12 cellular contexts compared by ENCODE assay signal in genomic region chr5:115351356-115352195, GRCh38. TPM values are rescaled to one million over a fixed set of nuclear protein-coding genes. Genes with fewer than 3 reads are reported as not detected.
DNase-seq lines count a peak whose midpoint lies in the region; ATAC-seq and TF ChIP-seq lines count a peak whose summit lies in the region.
"Had no signal": no experiment of that assay in that cellular context is flagged by ENCODE, and none has a peak within 500 bp of the region (broad histone marks: within the 10 kb centered on the region; RNA-seq: fewer than 3 reads in every experiment).

No MANE protein-coding gene starts in this region.

- H3K4me3 ChIP-seq in adipocyte (ENCODE audit: low read length) (no peak overlapping the region), foreskin fibroblast (ENCODE audit: low read depth in 1 of 2, low read length in 2 of 2) (no peak overlapping the region), H7 (ENCODE audit: insufficient read depth, low read depth, low read length) (no peak overlapping the region)

- no peak overlapping the region for H3K9ac ChIP-seq in adipocyte (ENCODE audit: low read length)

- H3K9me3 ChIP-seq in adipocyte (ENCODE audit: control insufficient read depth, low read length), result no peaks in the 10 kb centered on the region

- peak; percentile 43 for DNase-seq in AG20443 (ENCODE audit: low spot score)
- DNase-seq in HCEC 1CT, result peak; percentile 75
- peak; percentile 64 for DNase-seq in adipocyte (ENCODE audit: low read depth)
- DNase-seq in foreskin fibroblast, result peak; percentile 29 to 71
- no peak for DNase-seq in NCI-H1105 (lab: John Stamatoyannopoulos, UW)
- no peak for DNase-seq in H7
- DNase-seq: activated CD4-positive, alpha-beta T cell treated with anti-CD3 and anti-CD28 coated beads, Interleukin-2, amount 50 U/mL, for 4 hours; effector memory CD4-positive, alpha-beta T cell; T-cell had no signal

- H3K4me1 ChIP-seq in adipocyte (ENCODE audit: control insufficient read depth, insufficient read depth, low read length), result peaks cover 26% of the 10 kb centered on the region

- no peak for TF ChIP-seq CTCF in foreskin fibroblast (IDR thresholded peaks at IDR 0.05; ENCODE audit: low read depth, low read length)

- ATAC-seq in HG03378 (IDR thresholded peaks at IDR 0.05; ENCODE audit: unreplicated experiment) (no peak), GM19023 (IDR thresholded peaks at IDR 0.05; ENCODE audit: unreplicated experiment) (no peak)
- ATAC-seq: sciatic nerve, T-cell had no signal

- H3K27me3 ChIP-seq in adipocyte (replicated peaks; ENCODE audit: control insufficient read depth, insufficient read depth, low read length) (no peaks in the 10 kb centered on the region), H7 (ENCODE audit: control insufficient read depth, insufficient read depth, low read length) (no peaks in the 10 kb centered on the region)

- no peaks in the 10 kb centered on the region for H3K36me3 ChIP-seq in adipocyte (ENCODE audit: control insufficient read depth, insufficient read depth, low read length, severe bottlenecking)
- no peaks in the 10 kb centered on the region for H3K36me3 ChIP-seq in H7 (replicated peaks; ENCODE audit: control insufficient read depth, insufficient read depth, low read length)

RNA-seq across cellular contexts. Expression of gene CCDC112, which starts 55.1 kb away (rescaled TPM):
- total RNA-seq in H7 (2014; rRNA removed; shearing (Covaris generic)), result 5.1 and 11.8 TPM in 2 replicates

Comparison
In these comparisons a context has a peak if more than half of its experiments do, and no peak if none do; other contexts are left out.
1. DNase-seq: peak in AG20443 (single experiment), HCEC 1CT (single experiment), adipocyte (single experiment) and foreskin fibroblast (2 of 2); none in NCI-H1105 (single experiment) and H7 (single experiment).